ENCODE assay signal across 9 cellular contexts in genomic region chr13:38415233-38415632, GRCh38.
DNase-seq lines count a peak whose midpoint lies in the region; ATAC-seq and TF ChIP-seq lines count a peak whose summit lies in the region.
"Had no signal": no experiment of that assay in that cellular context is flagged by ENCODE, and none has a peak within 500 bp of the region (broad histone marks: within the 10 kb centered on the region; RNA-seq: fewer than 3 reads in every experiment).

No MANE protein-coding gene starts in this region.

- H3K36me3 ChIP-seq in vagina, result no peaks in the 10 kb centered on the region
- H3K36me3 ChIP-seq in HAP-1 (replicated peaks), result no peaks in the 10 kb centered on the region

- H3K4me1 ChIP-seq in vagina (no peaks in the 10 kb centered on the region), HAP-1 (no peaks in the 10 kb centered on the region; the same call in 1 of the 2 replicates)

- no peak for TF ChIP-seq POLR2A in vagina (IDR thresholded peaks at IDR 0.05)

- no peak for TF ChIP-seq CTCF in vagina (IDR thresholded peaks at IDR 0.05)

- peak; percentile 2 for DNase-seq in stimulated activated CD4-positive, alpha-beta T cell treated with anti-CD3 and anti-CD28 coated beads, Interleukin-15, amount 100 ng/mL, for 24 hours
- DNase-seq in stimulated activated CD4-positive, alpha-beta T cell treated with anti-CD3 and anti-CD28 coated beads, Interleukin-4, amount 100 ng/mL, for 24 hours, result no peak
- DNase-seq in T-helper 17 cell, result no peak
- DNase-seq in vagina (ENCODE audit: extremely low spot score in 2 of 2), result no peak
- no peak for DNase-seq in HAP-1 (ENCODE audit: low spot score in 2 of 2)
- no peak for DNase-seq in activated CD8-positive, alpha-beta memory T cell treated with anti-CD3 and anti-CD28 coated beads, Interleukin-2, amount 50 U/mL, for 48 hours
- DNase-seq in NCI-H1694 treated with DMSO at 0.1 percent for 48 hours (lab: John Stamatoyannopoulos, UW), result no peak

- H3K4me3 ChIP-seq in vagina, result no peak overlapping the region
- no peak overlapping the region for H3K4me3 ChIP-seq in HAP-1
- H3K4me3 ChIP-seq: SK-N-MC had no signal

- in situ Hi-C loops in HAP-1 (cut with MboI; ENCODE audit: low sequenced_read_pairs), result no loop called here

- no peak overlapping the region for H3K4me3 Mint-ChIP-seq in T-helper 17 cell

- no peak overlapping the region for H3K27ac Mint-ChIP-seq in T-helper 17 cell

- ATAC-seq in HG02970 (IDR thresholded peaks at IDR 0.05; ENCODE audit: low FRiP score, unreplicated experiment) (peak; percentile 99), T-helper 17 cell (peak; percentile 79)

- H3K27ac ChIP-seq in vagina, result no peak overlapping the region
- H3K27ac ChIP-seq: SK-N-MC had no signal

- H3K27me3 ChIP-seq in vagina, result no peaks in the 10 kb centered on the region
- no peaks in the 10 kb centered on the region for H3K27me3 ChIP-seq in HAP-1 (ENCODE audit: low read depth)

- H3K36me3 Mint-ChIP-seq in T-helper 17 cell (ENCODE audit: low read depth), result no peaks in the 10 kb centered on the region

- H3K9me3 ChIP-seq in T-helper 17 cell (ENCODE audit: control insufficient read depth, low read length, poor library complexity, severe bottlenecking), result no peaks in the 10 kb centered on the region
- H3K9me3 ChIP-seq in vagina, result no peaks in the 10 kb centered on the region
- no peaks in the 10 kb centered on the region for H3K9me3 ChIP-seq in HAP-1

- peaks cover 3% of the 10 kb centered on the region for H3K4me1 Mint-ChIP-seq in T-helper 17 cell

- intact Hi-C loops in vagina (cut with DNase I), result no loop called here

- peaks cover 10% of the 10 kb centered on the region for H3K27me3 Mint-ChIP-seq in T-helper 17 cell
